Comparison of ENCODE assay signal across 1 cellular context in the genomic region with DNA sequence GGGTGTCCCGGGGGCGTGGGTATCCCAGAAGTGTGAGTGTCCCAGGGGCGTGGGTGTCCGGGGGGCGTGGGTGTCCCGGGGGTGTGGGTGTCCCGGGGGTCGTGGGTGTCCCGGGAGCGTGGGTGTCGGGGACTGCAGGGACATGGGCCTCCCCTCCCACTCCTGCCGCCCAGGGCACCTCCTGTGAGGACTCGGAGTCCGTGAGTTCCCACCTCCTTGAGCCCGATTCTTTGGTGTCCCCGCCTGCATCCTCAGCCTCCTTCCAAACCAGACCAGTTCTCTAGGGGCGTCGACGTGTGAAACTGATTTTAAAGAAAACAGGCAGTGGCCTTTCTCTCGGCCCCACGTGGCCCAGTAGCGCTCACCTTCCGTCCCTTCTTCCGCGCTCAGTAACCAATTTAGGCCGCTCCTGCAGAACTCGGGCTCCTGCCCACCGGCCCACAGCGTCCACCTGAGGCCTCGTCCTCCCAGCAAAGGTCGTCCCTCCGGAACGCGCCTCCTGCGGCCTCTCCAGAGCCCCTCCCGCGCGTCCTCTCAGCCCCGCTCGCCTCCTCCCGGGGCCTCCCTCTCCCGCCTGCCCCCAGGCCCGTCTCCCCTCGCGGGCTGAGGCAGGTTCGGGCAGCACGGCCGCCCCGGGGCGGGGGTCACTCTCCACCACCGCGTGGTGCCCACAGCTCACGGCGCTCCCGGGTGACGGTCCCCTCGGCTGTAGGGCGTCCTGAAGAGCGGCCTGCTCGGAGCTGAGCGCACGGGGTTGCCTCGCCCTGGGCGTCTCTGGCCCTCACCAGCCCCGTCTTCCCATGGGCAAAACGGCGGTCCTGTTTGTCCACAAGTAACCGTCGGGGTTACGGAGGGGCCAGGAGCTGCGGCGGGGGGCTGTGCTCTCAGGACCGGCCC.
TF ChIP-seq lines count a peak whose summit lies in the region.

No MANE protein-coding gene starts in this region.

TF ChIP-seq in WTC11, 78 proteins besides CTCF, POLR2A, EP300 and RAD21 (continued from another document):
- TF ChIP-seq, protein P1, sequence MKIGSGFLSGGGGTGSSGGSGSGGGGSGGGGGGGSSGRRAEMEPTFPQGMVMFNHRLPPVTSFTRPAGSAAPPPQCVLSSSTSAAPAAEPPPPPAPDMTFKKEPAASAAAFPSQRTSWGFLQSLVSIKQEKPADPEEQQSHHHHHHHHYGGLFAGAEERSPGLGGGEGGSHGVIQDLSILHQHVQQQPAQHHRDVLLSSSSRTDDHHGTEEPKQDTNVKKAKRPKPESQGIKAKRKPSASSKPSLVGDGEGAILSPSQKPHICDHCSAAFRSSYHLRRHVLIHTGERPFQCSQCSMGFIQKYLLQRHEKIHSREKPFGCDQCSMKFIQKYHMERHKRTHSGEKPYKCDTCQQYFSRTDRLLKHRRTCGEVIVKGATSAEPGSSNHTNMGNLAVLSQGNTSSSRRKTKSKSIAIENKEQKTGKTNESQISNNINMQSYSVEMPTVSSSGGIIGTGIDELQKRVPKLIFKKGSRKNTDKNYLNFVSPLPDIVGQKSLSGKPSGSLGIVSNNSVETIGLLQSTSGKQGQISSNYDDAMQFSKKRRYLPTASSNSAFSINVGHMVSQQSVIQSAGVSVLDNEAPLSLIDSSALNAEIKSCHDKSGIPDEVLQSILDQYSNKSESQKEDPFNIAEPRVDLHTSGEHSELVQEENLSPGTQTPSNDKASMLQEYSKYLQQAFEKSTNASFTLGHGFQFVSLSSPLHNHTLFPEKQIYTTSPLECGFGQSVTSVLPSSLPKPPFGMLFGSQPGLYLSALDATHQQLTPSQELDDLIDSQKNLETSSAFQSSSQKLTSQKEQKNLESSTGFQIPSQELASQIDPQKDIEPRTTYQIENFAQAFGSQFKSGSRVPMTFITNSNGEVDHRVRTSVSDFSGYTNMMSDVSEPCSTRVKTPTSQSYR (CRISPR knock-in tag; IDR thresholded peaks at IDR 0.05) = 0 out of 2 replicates have a peak, but pooled peaks have one; percentile 42
- TF ChIP-seq, protein P2, sequence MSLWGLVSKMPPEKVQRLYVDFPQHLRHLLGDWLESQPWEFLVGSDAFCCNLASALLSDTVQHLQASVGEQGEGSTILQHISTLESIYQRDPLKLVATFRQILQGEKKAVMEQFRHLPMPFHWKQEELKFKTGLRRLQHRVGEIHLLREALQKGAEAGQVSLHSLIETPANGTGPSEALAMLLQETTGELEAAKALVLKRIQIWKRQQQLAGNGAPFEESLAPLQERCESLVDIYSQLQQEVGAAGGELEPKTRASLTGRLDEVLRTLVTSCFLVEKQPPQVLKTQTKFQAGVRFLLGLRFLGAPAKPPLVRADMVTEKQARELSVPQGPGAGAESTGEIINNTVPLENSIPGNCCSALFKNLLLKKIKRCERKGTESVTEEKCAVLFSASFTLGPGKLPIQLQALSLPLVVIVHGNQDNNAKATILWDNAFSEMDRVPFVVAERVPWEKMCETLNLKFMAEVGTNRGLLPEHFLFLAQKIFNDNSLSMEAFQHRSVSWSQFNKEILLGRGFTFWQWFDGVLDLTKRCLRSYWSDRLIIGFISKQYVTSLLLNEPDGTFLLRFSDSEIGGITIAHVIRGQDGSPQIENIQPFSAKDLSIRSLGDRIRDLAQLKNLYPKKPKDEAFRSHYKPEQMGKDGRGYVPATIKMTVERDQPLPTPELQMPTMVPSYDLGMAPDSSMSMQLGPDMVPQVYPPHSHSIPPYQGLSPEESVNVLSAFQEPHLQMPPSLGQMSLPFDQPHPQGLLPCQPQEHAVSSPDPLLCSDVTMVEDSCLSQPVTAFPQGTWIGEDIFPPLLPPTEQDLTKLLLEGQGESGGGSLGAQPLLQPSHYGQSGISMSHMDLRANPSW (CRISPR knock-in tag; conservative IDR thresholded peaks at IDR 0.05; ENCODE audit: low read depth) = 0 out of 2 replicates have a peak, but pooled peaks have one; percentile 49
- TF ChIP-seq CREB1 (CRISPR knock-in tag; IDR thresholded peaks at IDR 0.05) (0 out of 2 replicates have a peak, but pooled peaks have one; percentile 28), NR1H2 (CRISPR knock-in tag; IDR thresholded peaks at IDR 0.05) (no peak), HMGA2 (CRISPR knock-in tag; IDR thresholded peaks at IDR 0.05) (no peak), RELA (CRISPR knock-in tag; IDR thresholded peaks at IDR 0.05; ENCODE audit: borderline replicate concordance) (no peak), ELF4 (CRISPR knock-in tag; IDR thresholded peaks at IDR 0.05; ENCODE audit: low read depth) (no peak), ETV6 (CRISPR knock-in tag; IDR thresholded peaks at IDR 0.05) (0 out of 2 replicates have a peak, but pooled peaks have one; percentile 36), FOXP1 (CRISPR knock-in tag; IDR thresholded peaks at IDR 0.05; ENCODE audit: borderline replicate concordance) (no peak)
- TF ChIP-seq, protein P3, sequence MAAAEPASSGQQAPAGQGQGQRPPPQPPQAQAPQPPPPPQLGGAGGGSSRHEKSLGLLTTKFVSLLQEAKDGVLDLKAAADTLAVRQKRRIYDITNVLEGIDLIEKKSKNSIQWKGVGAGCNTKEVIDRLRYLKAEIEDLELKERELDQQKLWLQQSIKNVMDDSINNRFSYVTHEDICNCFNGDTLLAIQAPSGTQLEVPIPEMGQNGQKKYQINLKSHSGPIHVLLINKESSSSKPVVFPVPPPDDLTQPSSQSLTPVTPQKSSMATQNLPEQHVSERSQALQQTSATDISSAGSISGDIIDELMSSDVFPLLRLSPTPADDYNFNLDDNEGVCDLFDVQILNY (CRISPR knock-in tag; IDR thresholded peaks at IDR 0.05) = peak; percentile 26; the same call in 1 of the 2 replicates
- TF ChIP-seq, protein P4, sequence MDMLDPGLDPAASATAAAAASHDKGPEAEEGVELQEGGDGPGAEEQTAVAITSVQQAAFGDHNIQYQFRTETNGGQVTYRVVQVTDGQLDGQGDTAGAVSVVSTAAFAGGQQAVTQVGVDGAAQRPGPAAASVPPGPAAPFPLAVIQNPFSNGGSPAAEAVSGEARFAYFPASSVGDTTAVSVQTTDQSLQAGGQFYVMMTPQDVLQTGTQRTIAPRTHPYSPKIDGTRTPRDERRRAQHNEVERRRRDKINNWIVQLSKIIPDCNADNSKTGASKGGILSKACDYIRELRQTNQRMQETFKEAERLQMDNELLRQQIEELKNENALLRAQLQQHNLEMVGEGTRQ (CRISPR knock-in tag; IDR thresholded peaks at IDR 0.05) = peak; percentile 39
- TF ChIP-seq, protein P5, sequence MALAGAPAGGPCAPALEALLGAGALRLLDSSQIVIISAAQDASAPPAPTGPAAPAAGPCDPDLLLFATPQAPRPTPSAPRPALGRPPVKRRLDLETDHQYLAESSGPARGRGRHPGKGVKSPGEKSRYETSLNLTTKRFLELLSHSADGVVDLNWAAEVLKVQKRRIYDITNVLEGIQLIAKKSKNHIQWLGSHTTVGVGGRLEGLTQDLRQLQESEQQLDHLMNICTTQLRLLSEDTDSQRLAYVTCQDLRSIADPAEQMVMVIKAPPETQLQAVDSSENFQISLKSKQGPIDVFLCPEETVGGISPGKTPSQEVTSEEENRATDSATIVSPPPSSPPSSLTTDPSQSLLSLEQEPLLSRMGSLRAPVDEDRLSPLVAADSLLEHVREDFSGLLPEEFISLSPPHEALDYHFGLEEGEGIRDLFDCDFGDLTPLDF (CRISPR knock-in tag; IDR thresholded peaks at IDR 0.05) = 0 out of 2 replicates have a peak, but pooled peaks have one; percentile 22
- TF ChIP-seq, protein P6, sequence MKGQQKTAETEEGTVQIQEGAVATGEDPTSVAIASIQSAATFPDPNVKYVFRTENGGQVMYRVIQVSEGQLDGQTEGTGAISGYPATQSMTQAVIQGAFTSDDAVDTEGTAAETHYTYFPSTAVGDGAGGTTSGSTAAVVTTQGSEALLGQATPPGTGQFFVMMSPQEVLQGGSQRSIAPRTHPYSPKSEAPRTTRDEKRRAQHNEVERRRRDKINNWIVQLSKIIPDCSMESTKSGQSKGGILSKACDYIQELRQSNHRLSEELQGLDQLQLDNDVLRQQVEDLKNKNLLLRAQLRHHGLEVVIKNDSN (CRISPR knock-in tag; IDR thresholded peaks at IDR 0.05) = 0 out of 2 replicates have a peak, but pooled peaks have one; percentile 47
